22 cellular contexts compared by ENCODE assay signal in the genomic region with DNA sequence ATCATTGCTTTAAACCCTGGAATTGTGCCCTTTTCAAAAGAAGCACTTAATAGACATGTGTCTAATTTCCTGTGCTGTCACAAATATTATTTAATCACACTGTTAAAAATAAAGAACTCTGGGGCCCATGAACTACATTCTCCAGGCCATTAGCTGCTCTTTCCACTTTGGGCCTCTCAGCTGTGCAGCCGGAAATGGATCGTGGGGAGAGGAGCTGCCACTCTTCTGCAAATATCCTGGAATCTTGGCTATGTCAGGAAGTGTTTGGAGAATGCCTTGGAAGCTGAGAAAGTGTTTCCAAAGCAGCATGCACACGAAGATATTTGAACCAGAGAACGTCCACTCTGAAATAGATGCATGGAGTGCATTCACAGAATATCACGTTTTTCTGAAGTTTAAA.
"Had no signal": no experiment of that assay in that cellular context is flagged by ENCODE, and none has a peak within 500 bp of the region (broad histone marks: within the 10 kb centered on the region; RNA-seq: fewer than 3 reads in every experiment).

No MANE protein-coding gene starts in this region.

- H3K27ac Mint-ChIP-seq: activated naive CD8-positive, alpha-beta T cell treated with anti-CD3 and anti-CD28 coated beads for 36 hours; naive B cell; T-helper 1 cell treated with Interleukin-12 subunit alpha and Interleukin-12 subunit beta and Interleukin-4 antibody, amounts not matched to agents 30 μg/mL and 1 μg/mL, for 36 hours; WTC11 had no signal

- H3K36me3 ChIP-seq: breast epithelium, left lung, uterus had no signal

- ATAC-seq: left lung, sciatic nerve, WTC11 had no signal

- H3K9me3 Mint-ChIP-seq: activated naive CD8-positive, alpha-beta T cell treated with anti-CD3 and anti-CD28 coated beads for 36 hours; naive B cell; neural crest cell; T-helper 1 cell treated with Interleukin-12 subunit alpha and Interleukin-12 subunit beta and Interleukin-4 antibody, amounts not matched to agents 30 μg/mL and 1 μg/mL, for 36 hours; WTC11 had no signal

- H3K9me3 ChIP-seq: breast epithelium, left lung, testis, uterus had no signal

- H3K4me1 ChIP-seq: breast epithelium, uterus had no signal

- H3K27me3 Mint-ChIP-seq: activated naive CD8-positive, alpha-beta T cell treated with anti-CD3 and anti-CD28 coated beads for 36 hours had no signal

- H3K4me3 Mint-ChIP-seq: activated naive CD8-positive, alpha-beta T cell treated with anti-CD3 and anti-CD28 coated beads for 36 hours; naive B cell; neural crest cell; T-helper 1 cell treated with Interleukin-12 subunit alpha and Interleukin-12 subunit beta and Interleukin-4 antibody, amounts not matched to agents 30 μg/mL and 1 μg/mL, for 36 hours; WTC11 had no signal

- H3K36me3 Mint-ChIP-seq: activated naive CD8-positive, alpha-beta T cell treated with anti-CD3 and anti-CD28 coated beads for 36 hours; WTC11 had no signal

- H3K27ac ChIP-seq: breast epithelium, left lung, testis, uterus had no signal

- H3K27me3 ChIP-seq: breast epithelium, left lung, testis, uterus had no signal

- DNase-seq: activated CD4-positive, alpha-beta T cell treated with anti-CD3 and anti-CD28 coated beads, Interleukin-2, amount 50 U/mL, for 48 hours; activated naive CD4-positive, alpha-beta T cell treated with Interleukin-2 at 50 U/mL for 16 hours; activated naive CD8-positive, alpha-beta T cell treated with anti-CD3 and anti-CD28 coated beads for 36 hours; activated T-cell treated with anti-CD3 and anti-CD28 coated beads, Interleukin-2, amount 50 U/mL, for 48 hours; effector CD4-positive, alpha-beta T cell; glutamatergic neuron; left lung; mesenchymal stem cell; naive B cell; occipital lobe; stimulated activated CD4-positive, alpha-beta T cell treated with anti-CD3 and anti-CD28 coated beads, Interleukin-4, amount 100 ng/mL, for 1 hour; stimulated activated naive CD4-positive, alpha-beta T cell; T1000; testis; trophoblast cell; uterus had no signal

- H3K4me1 Mint-ChIP-seq: activated naive CD8-positive, alpha-beta T cell treated with anti-CD3 and anti-CD28 coated beads for 36 hours; naive B cell; neural crest cell; WTC11 had no signal

- H3K4me3 ChIP-seq: breast epithelium, left lung, smooth muscle cell, testis, uterus had no signal
